Comparison of ENCODE assay signal across 8 cellular contexts in genomic region chr1:169105434-169106094, GRCh38. TPM values are rescaled to one million over a fixed set of nuclear protein-coding genes. Genes with fewer than 3 reads are reported as not detected.
DNase-seq lines count a peak whose midpoint lies in the region; ATAC-seq and TF ChIP-seq lines count a peak whose summit lies in the region.

No MANE protein-coding gene starts in this region.

- peak overlapping the region; percentile 63 for H3K27ac Mint-ChIP-seq in glutamatergic neuron (ENCODE audit: unreplicated experiment)

- ATAC-seq in GM19035 (IDR thresholded peaks at IDR 0.05; ENCODE audit: unreplicated experiment) (peak; percentile 41), HG03159 (IDR thresholded peaks at IDR 0.05; ENCODE audit: unreplicated experiment) (peak; percentile 25)

- peaks cover 14% of the 10 kb centered on the region for H3K9me3 Mint-ChIP-seq in glutamatergic neuron (ENCODE audit: unreplicated experiment)

- TF ChIP-seq CTCF in glutamatergic neuron (IDR thresholded peaks at IDR 0.05; ENCODE audit: partially characterized antibody, unreplicated experiment): no peak

- H3K36me3 Mint-ChIP-seq in glutamatergic neuron (ENCODE audit: unreplicated experiment): peaks cover 5% of the 10 kb centered on the region

- peak; percentile 94 for DNase-seq in COLO668 (lab: John Stamatoyannopoulos, UW; ENCODE audit: unreplicated experiment)
- peak; percentile 87 for DNase-seq in NCI-H748 (lab: John Stamatoyannopoulos, UW; ENCODE audit: unreplicated experiment)
- peak; percentile 9 for DNase-seq in activated gamma-delta T cell treated with anti-CD3 and anti-CD28 coated beads, Interleukin-2, amount 50 U/mL, for 16 hours (ENCODE audit: low read depth)
- DNase-seq in glutamatergic neuron: peak; percentile 81
- peak; percentile 65 for DNase-seq in occipital lobe (lab: John Stamatoyannopoulos, UW)
- DNase-seq in AG08395 (ENCODE audit: low spot score): no peak

- peaks cover 29% of the 10 kb centered on the region for H3K4me1 Mint-ChIP-seq in glutamatergic neuron (ENCODE audit: low read depth, unreplicated experiment)

- H3K27me3 Mint-ChIP-seq in glutamatergic neuron (ENCODE audit: unreplicated experiment): peaks cover 17% of the 10 kb centered on the region

- H3K4me3 Mint-ChIP-seq in glutamatergic neuron (ENCODE audit: unreplicated experiment): peak overlapping the region; percentile 83

RNA-seq across cellular contexts. Expression of gene ATP1B1, which starts 0.9 kb away (rescaled TPM):
- total RNA-seq in glutamatergic neuron (ENCODE audit: unreplicated experiment): 108 TPM
- total RNA-seq in occipital lobe: 233 TPM
